Comparison of ENCODE assay signal across 10 cellular contexts in genomic region chr4:159010563-159011260, GRCh38.
A peak's percentile ranks its signal among the peaks of the same experiment; 100 is the strongest.
DNase-seq lines count a peak whose midpoint lies in the region; ATAC-seq and TF ChIP-seq lines count a peak whose summit lies in the region.
"Had no signal": no experiment of that assay in that cellular context is flagged by ENCODE, and none has a peak within 500 bp of the region (broad histone marks: within the 10 kb centered on the region; RNA-seq: fewer than 3 reads in every experiment).

No MANE protein-coding gene starts in this region.

- peak; percentile 59 for DNase-seq in EH (ENCODE audit: low read depth)
- peak; percentile 83 for DNase-seq in NCI-H345 treated with DMSO at 0.1 percent for 48 hours (lab: John Stamatoyannopoulos, UW; ENCODE audit: unreplicated experiment)
- DNase-seq in fibroblast of pulmonary artery (ENCODE audit: low read depth): peak; percentile 87
- peak in 9 of 10 donors; percentile 29 to 88 (median 48) for DNase-seq in posterior cingulate gyrus
- DNase-seq: NCI-H187 treated with DMSO at 0.1 percent for 48 hours had no signal

- TF ChIP-seq CTCF in fibroblast of pulmonary artery (IDR thresholded peaks at IDR 0.05; ENCODE audit: low read length, missing control alignments): no peak

- no peak for ATAC-seq in GM21526 (IDR thresholded peaks at IDR 0.05; ENCODE audit: low FRiP score, unreplicated experiment)
- ATAC-seq in HG03139 (IDR thresholded peaks at IDR 0.05; ENCODE audit: unreplicated experiment): no peak
- ATAC-seq in HG03565 (IDR thresholded peaks at IDR 0.05; ENCODE audit: unreplicated experiment): no peak
- ATAC-seq in GM21447 (IDR thresholded peaks at IDR 0.05; ENCODE audit: unreplicated experiment): no peak

- intact Hi-C loops in posterior cingulate gyrus (cut with DNase I): no loop called here

- no peak overlapping the region for H3K4me3 ChIP-seq in fibroblast of pulmonary artery (replicated peaks; ENCODE audit: low read depth, low read length)
- H3K4me3 ChIP-seq: ascending aorta had no signal
